Comparison of ENCODE assay signal across 16 cellular contexts in the genomic region with DNA sequence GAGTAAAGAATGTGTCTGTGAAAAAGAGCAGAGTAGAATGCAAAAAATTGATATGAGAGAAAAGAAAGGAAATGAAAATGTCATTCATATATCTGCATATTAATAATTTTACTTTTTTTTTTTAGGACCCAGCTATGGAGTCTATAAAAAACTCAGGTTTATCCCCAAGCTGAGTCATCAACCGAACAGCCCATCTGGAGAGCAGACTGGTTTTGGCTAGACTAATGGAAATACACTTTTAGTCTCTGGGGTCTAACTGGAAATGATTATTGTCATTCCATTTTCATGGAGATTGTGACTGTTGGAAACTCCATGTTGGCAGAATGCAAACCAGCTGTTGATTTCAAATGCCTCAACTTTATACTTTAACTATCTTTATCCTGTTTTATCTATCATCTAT. TPM values are rescaled to one million over a fixed set of nuclear protein-coding genes. Genes with fewer than 3 reads are reported as not detected.
DNase-seq lines count a peak whose midpoint lies in the region; ATAC-seq and TF ChIP-seq lines count a peak whose summit lies in the region.
"Had no signal": no experiment of that assay in that cellular context is flagged by ENCODE, and none has a peak within 500 bp of the region (broad histone marks: within the 10 kb centered on the region; RNA-seq: fewer than 3 reads in every experiment).

No MANE protein-coding gene starts in this region.

- no peak overlapping the region for H3K4me3 ChIP-seq in HCT116 (replicated peaks in 1 of 2; ENCODE audit: low read depth in 1 of 2, low read length in 2 of 2)
- H3K4me3 ChIP-seq in SK-N-SH (ENCODE audit: low read depth in 2 of 2, low read length in 1 of 2), result no peak overlapping the region; a peak in 1 of 4 replicates
- no peak overlapping the region for H3K4me3 ChIP-seq in gastroesophageal sphincter
- no peak overlapping the region for H3K4me3 ChIP-seq in CD8-positive, alpha-beta T cell (ENCODE audit: low read depth, low read length)
- H3K4me3 ChIP-seq: lung, pancreas had no signal

- H3K27me3 Mint-ChIP-seq in CD8-positive, alpha-beta T cell (ENCODE audit: low read depth), result no peaks in the 10 kb centered on the region

- TF ChIP-seq POLR2A in HCT116 (IDR thresholded peaks at IDR 0.05; ENCODE audit: borderline replicate concordance, extremely low read depth, insufficient read depth, insufficient read length) (no peak), gastroesophageal sphincter (IDR thresholded peaks at IDR 0.05) (no peak)

- H4K20me1 ChIP-seq in HCT116 (ENCODE audit: insufficient read depth) (no peaks in the 10 kb centered on the region), SK-N-SH (ENCODE audit: insufficient read depth) (no peaks in the 10 kb centered on the region)

- peak; percentile 44 for DNase-seq in AG09319 (ENCODE audit: extremely low read depth, low read depth)
- no peak for DNase-seq in HCT116 (ENCODE audit: low read depth, low spot score)
- DNase-seq in SK-N-SH, result no peak
- peak; percentile 21 for DNase-seq in glomerular visceral epithelial cell (ENCODE audit: extremely low spot score)
- DNase-seq in CD8-positive, alpha-beta T cell, result no peak
- DNase-seq in HuH-7 (ENCODE audit: low spot score), result no peak
- DNase-seq in activated naive CD4-positive, alpha-beta T cell treated with Interleukin-2 at 50 U/mL for 16 hours, result no peak
- DNase-seq: activated CD4-positive, CD25-positive, alpha-beta regulatory T cell treated with anti-CD3 and anti-CD28 coated beads, Interleukin-2, amount 50 U/mL, for 72 hours; cerebellar nuclear complex; H9; Karpas-422; NCI-H510A; pancreas; stimulated activated naive CD4-positive, alpha-beta T cell had no signal

- H3K4me2 ChIP-seq in HCT116 (ENCODE audit: low read length), result peak overlapping the region; percentile 68
- H3K4me2 ChIP-seq in SK-N-SH, result no peak overlapping the region

- H3K27ac ChIP-seq in HCT116 (ENCODE audit: low read depth, low read length) (no peak overlapping the region), SK-N-SH (ENCODE audit: low read depth in 2 of 2, low read length in 1 of 2) (peak overlapping the region; percentile 59 to 62; a peak in 2 of 4 replicates), gastroesophageal sphincter (no peak overlapping the region)
- H3K27ac ChIP-seq in CD8-positive, alpha-beta T cell (ENCODE audit: low read depth, low read length), result no peak overlapping the region
- H3K27ac ChIP-seq: pancreas had no signal

- TF ChIP-seq EP300 in SK-N-SH (IDR thresholded peaks at IDR 0.05; ENCODE audit: borderline replicate concordance in 1 of 2, low read depth in 1 of 2, low read length in 1 of 2) (peak in 1 of 2 experiments; percentile 81; a peak in 1 of 4 replicates), gastroesophageal sphincter (IDR thresholded peaks at IDR 0.05) (no peak)

- CTCF ChIA-PET in HCT116 (lab: Charles Lee), result interaction anchor here (1.0 to 4.8 kb wide), 6 partner anchors 20 to 309 kb away, joined by 3 to 25 read pairs (median 10); no protein-coding TSS in a partner anchor
- CTCF ChIA-PET in SK-N-SH (lab: Yijun Ruan, JAX), result interaction anchor here (1.4 kb wide), 1 partner anchor 73 kb away, joined by 6 read pairs; no protein-coding TSS in a partner anchor
- CTCF ChIA-PET in CD8-positive, alpha-beta T cell (lab: Charles Lee), result interaction anchor here (1.3 to 9.0 kb wide), 4 partner anchors 8 to 899 kb away, joined by 3 to 100 read pairs (median 4); no protein-coding TSS in a partner anchor

- H3F3A ChIP-seq in SK-N-SH (replicated peaks; ENCODE audit: insufficient read depth), result peaks cover 26% of the 10 kb centered on the region

- H3K36me3 ChIP-seq in HCT116 (ENCODE audit: control insufficient read depth in 1 of 2, insufficient read depth in 2 of 2, low read length in 2 of 2) (no peaks in the 10 kb centered on the region), SK-N-SH (replicated peaks in 1 of 2; ENCODE audit: control insufficient read depth in 1 of 2, insufficient read depth in 2 of 2, low read length in 1 of 2) (no peaks in the 10 kb centered on the region), gastroesophageal sphincter (no peaks in the 10 kb centered on the region)
- no peaks in the 10 kb centered on the region for H3K36me3 ChIP-seq in CD8-positive, alpha-beta T cell (ENCODE audit: insufficient read depth, low read length)
- H3K36me3 ChIP-seq: pancreas had no signal

- TF ChIP-seq RAD21 in HCT116 (IDR thresholded peaks at IDR 0.05; ENCODE audit: low read depth) (no peak), SK-N-SH (IDR thresholded peaks at IDR 0.05; ENCODE audit: low read length) (no peak)

- H3K79me2 ChIP-seq in HCT116 (ENCODE audit: insufficient read depth, low read length) (no peaks in the 10 kb centered on the region), SK-N-SH (ENCODE audit: insufficient read depth) (no peaks in the 10 kb centered on the region)

- H2AFZ ChIP-seq in HCT116 (ENCODE audit: low read depth, low read length, poor library complexity, severe bottlenecking), result peak overlapping the region; percentile 84
- H2AFZ ChIP-seq in SK-N-SH (ENCODE audit: low read depth), result no peak overlapping the region

- no peak overlapping the region for H3K9ac ChIP-seq in HCT116 (ENCODE audit: low read length)
- no peak overlapping the region for H3K9ac ChIP-seq in SK-N-SH

- no peak overlapping the region for H3K27ac Mint-ChIP-seq in CD8-positive, alpha-beta T cell
- H3K27ac Mint-ChIP-seq: H9 had no signal

- no peak overlapping the region for H3K4me3 Mint-ChIP-seq in CD8-positive, alpha-beta T cell
- H3K4me3 Mint-ChIP-seq: H9 had no signal

- H3K4me1 ChIP-seq in HCT116 (ENCODE audit: control insufficient read depth in 1 of 2, insufficient read depth in 2 of 2, low read length in 2 of 2), result peaks cover 41 to 62% of the 10 kb centered on the region in 2 experiments
- H3K4me1 ChIP-seq in SK-N-SH (ENCODE audit: control insufficient read depth in 1 of 2, insufficient read depth in 2 of 2, low read depth in 1 of 2, low read length in 1 of 2), result peaks cover 0 to 34% of the 10 kb centered on the region in 2 experiments; a peak in 2 of 4 replicates
- peaks cover 0 to 23% (median 3%) of the 10 kb centered on the region in 3 donors for H3K4me1 ChIP-seq in gastroesophageal sphincter
- no peaks in the 10 kb centered on the region for H3K4me1 ChIP-seq in CD8-positive, alpha-beta T cell (ENCODE audit: insufficient read depth, low read length)
- H3K4me1 ChIP-seq: pancreas had no signal

- no peaks in the 10 kb centered on the region; the same call in 1 of the 2 replicates for H3K9me2 ChIP-seq in HCT116 (ENCODE audit: insufficient read depth)
- H3K9me2 ChIP-seq in SK-N-SH, result no peaks in the 10 kb centered on the region

- no peak for TF ChIP-seq CTCF in AG09319 (IDR thresholded peaks at IDR 0.05; ENCODE audit: low read depth, low read length)
- no peak for TF ChIP-seq CTCF in HCT116 (IDR thresholded peaks at IDR 0.05 in 2 of 3, conservative IDR thresholded peaks at IDR 0.05 in 1 of 3; ENCODE audit: borderline replicate concordance in 1 of 3, insufficient read depth in 1 of 3, low read depth in 2 of 3, low read length in 2 of 3)
- TF ChIP-seq CTCF in SK-N-SH (IDR thresholded peaks at IDR 0.05), result no peak
- TF ChIP-seq CTCF in gastroesophageal sphincter (IDR thresholded peaks at IDR 0.05), result no peak
- no peak for TF ChIP-seq CTCF in CD8-positive, alpha-beta T cell (IDR thresholded peaks at IDR 0.05)

- 4% methylated on average over 1 of the region's 1 CpG for WGBS in SK-N-SH (ENCODE audit: low lambda C conversion rate)
- WGBS in gastroesophageal sphincter (ENCODE audit: low coverage in 1 of 2), 2 donors, result 0 to 8% methylated on average over 1 of the region's 1 CpG

- BruUV-seq in HCT116 (replicated peaks; lab: Mats Ljungman, UMichigan), result no TSS peak

- intact Hi-C loops in HCT116 (cut with micrococcal nuclease), result no loop called here
- intact Hi-C loops in CD8-positive, alpha-beta T cell (cut with DNase I, micrococcal nuclease), result loop anchor here (5.0 to 10.0 kb wide), 4 partner anchors 38 to 888 kb away; no protein-coding TSS in a partner anchor

- H3K27me3 ChIP-seq in HCT116 (ENCODE audit: insufficient read depth, low read length) (no peaks in the 10 kb centered on the region), SK-N-SH (ENCODE audit: insufficient read depth) (no peaks in the 10 kb centered on the region), gastroesophageal sphincter (no peaks in the 10 kb centered on the region)
- H3K27me3 ChIP-seq in CD8-positive, alpha-beta T cell (ENCODE audit: insufficient read depth, low read length), result no peaks in the 10 kb centered on the region
- H3K27me3 ChIP-seq: pancreas had no signal

- no peaks in the 10 kb centered on the region for H3K9me3 Mint-ChIP-seq in CD8-positive, alpha-beta T cell
- H3K9me3 Mint-ChIP-seq: H9 had no signal

- POLR2A ChIA-PET in HCT116 (lab: Charles Lee) (interaction anchor here (0.6 to 2.0 kb wide), 2 partner anchors 9 to 73 kb away, joined by 3 to 8 read pairs; no protein-coding TSS in a partner anchor), SK-N-SH (lab: Yijun Ruan, JAX) (no interaction called here)
- POLR2A ChIA-PET in CD8-positive, alpha-beta T cell (lab: Charles Lee), result no interaction called here

- RAD21 ChIA-PET in HCT116 (lab: Charles Lee; ENCODE audit: low non-redundant PET in 1 of 2, low total read pairs in 2 of 2, uncharacterized antibody in 2 of 2, unreplicated experiment in 2 of 2), result interaction anchor here (1.0 to 1.9 kb wide), 2 partner anchors 73 kb away, joined by 5 to 8 read pairs; no protein-coding TSS in a partner anchor

- ATAC-seq in HCT116 (no peak), gastroesophageal sphincter (no peak)
- ATAC-seq in CD8-positive, alpha-beta T cell, result no peak

- no peaks in the 10 kb centered on the region for H3K9me3 ChIP-seq in HCT116 (ENCODE audit: control insufficient read depth in 1 of 2, insufficient read depth in 1 of 2, low read depth in 1 of 2, low read length in 2 of 2)
- no peaks in the 10 kb centered on the region for H3K9me3 ChIP-seq in SK-N-SH
- no peaks in the 10 kb centered on the region for H3K9me3 ChIP-seq in gastroesophageal sphincter
- no peaks in the 10 kb centered on the region for H3K9me3 ChIP-seq in CD8-positive, alpha-beta T cell (ENCODE audit: low read length)
- H3K9me3 ChIP-seq: pancreas had no signal

- H3K36me3 Mint-ChIP-seq in CD8-positive, alpha-beta T cell, result no peaks in the 10 kb centered on the region

- no peaks in the 10 kb centered on the region for H3K4me1 Mint-ChIP-seq in CD8-positive, alpha-beta T cell (ENCODE audit: low read depth)

TF ChIP-seq in SK-N-SH, 30 proteins besides CTCF, POLR2A, EP300 and RAD21 (continues in another document):
- no peak for TF ChIP-seq RCOR1 (IDR thresholded peaks at IDR 0.05; ENCODE audit: low read length)

RNA-seq across cellular contexts. Expression of a gene that starts 28.7 kb away (rescaled TPM):
- total RNA-seq in HCT116 (2021; ENCODE audit: unreplicated experiment) (486 TPM), gastroesophageal sphincter (100 to 1,000 TPM; 228 to 763 (median 356) TPM)
- 380 and 384 TPM in 2 replicates for polyA plus RNA-seq in HCT116 (2012)
- 443 and 608 TPM in 2 replicates for polyA plus RNA-seq in SK-N-SH (2012; rRNA removed)
- polyA plus RNA-seq in SK-N-SH (2012; cell fraction: cytosol; rRNA removed), result 640 and 748 TPM in 2 replicates
- 216 and 495 TPM in 2 replicates for polyA plus RNA-seq in SK-N-SH (2012; cell fraction: nucleus; rRNA removed)
- 100 to 1,000 TPM; 163 to 167 TPM for total RNA-seq in CD8-positive, alpha-beta T cell

Comparison
In these comparisons a context has a peak if more than half of its experiments do, and no peak if none do; other contexts are left out.
1. DNase-seq: peak in AG09319 (single experiment) and glomerular visceral epithelial cell (single experiment); none in HCT116 (single experiment), SK-N-SH (single experiment), CD8-positive, alpha-beta T cell (0 of 7), HuH-7 (single experiment) and activated naive CD4-positive, alpha-beta T cell treated with Interleukin-2 at 50 U/mL for 16 hours (single experiment).
2. H3K27ac ChIP-seq: peak in SK-N-SH (2 of 2); none in HCT116 (single experiment), gastroesophageal sphincter (0 of 4) and CD8-positive, alpha-beta T cell (single experiment).